Comparison of ENCODE assay signal across 17 cellular contexts in genomic region chr14:69624131-69624530, GRCh38. TPM values are rescaled to one million over a fixed set of nuclear protein-coding genes. Genes with fewer than 3 reads are reported as not detected.
DNase-seq lines count a peak whose midpoint lies in the region; ATAC-seq and FAIRE-seq lines count a peak whose summit lies in the region.
"Had no signal": no experiment of that assay in that cellular context is flagged by ENCODE, and none has a peak within 500 bp of the region (broad histone marks: within the 10 kb centered on the region; RNA-seq: fewer than 3 reads in every experiment).

No MANE protein-coding gene starts in this region.

- H3K27ac Mint-ChIP-seq in activated CD4-positive, alpha-beta T cell treated with anti-CD3 and anti-CD28 coated beads, Interleukin-2, amount 10 ng/mL, durations not matched to agents 24 days and 14 days: peak overlapping the region; percentile 96
- peak overlapping the region; percentile 69 for H3K27ac Mint-ChIP-seq in activated T-helper 1 cell treated with anti-CD3 and anti-CD28 coated beads, Interleukin-12 subunit alpha, Interleukin-12 subunit beta, Interleukin-2, Interleukin-4 antibody, amounts not matched to agents 30 ng/mL and 10 ng/mL and 1 ng/mL, durations not matched to agents 14 hours and 24 hours and 36 hours
- peak overlapping the region in 7 of 10 donors; percentile 14 to 81 (median 53) for H3K27ac Mint-ChIP-seq in naive thymus-derived CD8-positive, alpha-beta T cell

- peaks cover 80% of the 10 kb centered on the region for H3K4me1 Mint-ChIP-seq in activated CD4-positive, alpha-beta T cell treated with anti-CD3 and anti-CD28 coated beads, Interleukin-2, amount 10 ng/mL, durations not matched to agents 24 days and 14 days
- H3K4me1 Mint-ChIP-seq in activated T-helper 1 cell treated with anti-CD3 and anti-CD28 coated beads, Interleukin-12 subunit alpha, Interleukin-12 subunit beta, Interleukin-2, Interleukin-4 antibody, amounts not matched to agents 30 ng/mL and 10 ng/mL and 1 ng/mL, durations not matched to agents 14 hours and 24 hours and 36 hours (ENCODE audit: low read depth): peaks cover 94% of the 10 kb centered on the region
- H3K4me1 Mint-ChIP-seq in naive thymus-derived CD8-positive, alpha-beta T cell: peaks cover 46 to 94% (median 88%) of the 10 kb centered on the region in 4 donors

- ATAC-seq in naive thymus-derived CD8-positive, alpha-beta T cell: no peak
- no peak for ATAC-seq in GM19023 (IDR thresholded peaks at IDR 0.05; ENCODE audit: unreplicated experiment)

- no peak for DNase-seq in activated CD4-positive, alpha-beta T cell treated with anti-CD3 and anti-CD28 coated beads, Interleukin-2, amount 10 ng/mL, durations not matched to agents 24 days and 14 days
- no peak for DNase-seq in activated CD4-positive, alpha-beta T cell treated with anti-CD3 and anti-CD28 coated beads, Interleukin-2, amount 50 U/mL, for 4 hours
- DNase-seq in GM19239 (ENCODE audit: insufficient read length, low spot score) (no peak), hippocampal formation (lab: John Stamatoyannopoulos, UW) (no peak)
- no peak for DNase-seq in activated T-helper 1 cell treated with anti-CD3 and anti-CD28 coated beads, Interleukin-12 subunit alpha, Interleukin-12 subunit beta, Interleukin-2, Interleukin-4 antibody, amounts not matched to agents 30 ng/mL and 10 ng/mL and 1 ng/mL, durations not matched to agents 14 hours and 24 hours and 36 hours (ENCODE audit: low spot score)
- no peak for DNase-seq in naive thymus-derived CD8-positive, alpha-beta T cell
- no peak for DNase-seq in stimulated activated CD4-positive, alpha-beta T cell treated with anti-CD3 and anti-CD28 coated beads, Interleukin-15, amount 100 ng/mL, for 24 hours
- DNase-seq: effector CD8-positive, alpha-beta T cell; mammary epithelial cell; NCI-H1436; RPMI8226; WERI-Rb-1 had no signal

- H3K9me3 Mint-ChIP-seq in activated CD4-positive, alpha-beta T cell treated with anti-CD3 and anti-CD28 coated beads, Interleukin-2, amount 10 ng/mL, durations not matched to agents 24 days and 14 days: peaks cover 3% of the 10 kb centered on the region
- no peaks in the 10 kb centered on the region for H3K9me3 Mint-ChIP-seq in activated T-helper 1 cell treated with anti-CD3 and anti-CD28 coated beads, Interleukin-12 subunit alpha, Interleukin-12 subunit beta, Interleukin-2, Interleukin-4 antibody, amounts not matched to agents 30 ng/mL and 10 ng/mL and 1 ng/mL, durations not matched to agents 14 hours and 24 hours and 36 hours
- no peaks in the 10 kb centered on the region for H3K9me3 Mint-ChIP-seq in naive thymus-derived CD8-positive, alpha-beta T cell
- H3K9me3 Mint-ChIP-seq: central memory CD8-positive, alpha-beta T cell; neural crest cell had no signal

- no peaks in the 10 kb centered on the region for H3K27me3 Mint-ChIP-seq in activated CD4-positive, alpha-beta T cell treated with anti-CD3 and anti-CD28 coated beads, Interleukin-2, amount 10 ng/mL, durations not matched to agents 24 days and 14 days
- H3K27me3 Mint-ChIP-seq in activated T-helper 1 cell treated with anti-CD3 and anti-CD28 coated beads, Interleukin-12 subunit alpha, Interleukin-12 subunit beta, Interleukin-2, Interleukin-4 antibody, amounts not matched to agents 30 ng/mL and 10 ng/mL and 1 ng/mL, durations not matched to agents 14 hours and 24 hours and 36 hours (ENCODE audit: insufficient read depth): no peaks in the 10 kb centered on the region
- H3K27me3 Mint-ChIP-seq in naive thymus-derived CD8-positive, alpha-beta T cell: no peaks in the 10 kb centered on the region
- H3K27me3 Mint-ChIP-seq: central memory CD8-positive, alpha-beta T cell had no signal

- POLR2A ChIA-PET in naive thymus-derived CD8-positive, alpha-beta T cell (lab: Charles Lee): interaction anchor here (0.6 to 4.5 kb wide), 4 partner anchors 12 to 58 kb away, joined by 3 to 29 read pairs (median 6); partner anchors contain the start of gene SUSD6

- FAIRE-seq in GM19239 (lab: Jason Lieb, UNC): peak; percentile 44

- H3K4me3 Mint-ChIP-seq in activated CD4-positive, alpha-beta T cell treated with anti-CD3 and anti-CD28 coated beads, Interleukin-2, amount 10 ng/mL, durations not matched to agents 24 days and 14 days: peak overlapping the region; percentile 13
- peak overlapping the region; percentile 5 for H3K4me3 Mint-ChIP-seq in activated T-helper 1 cell treated with anti-CD3 and anti-CD28 coated beads, Interleukin-12 subunit alpha, Interleukin-12 subunit beta, Interleukin-2, Interleukin-4 antibody, amounts not matched to agents 30 ng/mL and 10 ng/mL and 1 ng/mL, durations not matched to agents 14 hours and 24 hours and 36 hours
- H3K4me3 Mint-ChIP-seq in naive thymus-derived CD8-positive, alpha-beta T cell: peak overlapping the region in 3 of 10 donors; percentile 18 to 57 (median 22)
- H3K4me3 Mint-ChIP-seq: neural crest cell had no signal

- peaks cover 20% of the 10 kb centered on the region for H3K36me3 Mint-ChIP-seq in activated CD4-positive, alpha-beta T cell treated with anti-CD3 and anti-CD28 coated beads, Interleukin-2, amount 10 ng/mL, durations not matched to agents 24 days and 14 days (ENCODE audit: low read depth)
- H3K36me3 Mint-ChIP-seq in activated T-helper 1 cell treated with anti-CD3 and anti-CD28 coated beads, Interleukin-12 subunit alpha, Interleukin-12 subunit beta, Interleukin-2, Interleukin-4 antibody, amounts not matched to agents 30 ng/mL and 10 ng/mL and 1 ng/mL, durations not matched to agents 14 hours and 24 hours and 36 hours (ENCODE audit: low read depth): peaks cover 27% of the 10 kb centered on the region
- H3K36me3 Mint-ChIP-seq in naive thymus-derived CD8-positive, alpha-beta T cell: no peaks in the 10 kb centered on the region

- intact Hi-C loops in activated CD4-positive, alpha-beta T cell treated with anti-CD3 and anti-CD28 coated beads, Interleukin-2, amount 10 ng/mL, durations not matched to agents 24 days and 14 days (cut with micrococcal nuclease): loop anchor here (2.0 kb wide), 1 partner anchor 13 kb away; the partner anchor contains the start of gene SUSD6
- intact Hi-C loops in activated T-helper 1 cell treated with anti-CD3 and anti-CD28 coated beads, Interleukin-12 subunit alpha, Interleukin-12 subunit beta, Interleukin-2, Interleukin-4 antibody, amounts not matched to agents 30 ng/mL and 10 ng/mL and 1 ng/mL, durations not matched to agents 14 hours and 24 hours and 36 hours (cut with micrococcal nuclease): loop anchor here (2.0 kb wide), 2 partner anchors 13 to 53 kb away; partner anchors contain the start of gene SUSD6

RNA-seq across cellular contexts. Expression of gene SUSD6, which starts 12.7 kb away (rescaled TPM):
- total RNA-seq in activated CD4-positive, alpha-beta T cell treated with anti-CD3 and anti-CD28 coated beads, Interleukin-2, amount 10 ng/mL, durations not matched to agents 24 days and 14 days: 73.4 and 78.9 TPM in 2 replicates
- 91.3 and 94.3 TPM in 2 replicates for total RNA-seq in activated T-helper 1 cell treated with anti-CD3 and anti-CD28 coated beads, Interleukin-12 subunit alpha, Interleukin-12 subunit beta, Interleukin-2, Interleukin-4 antibody, amounts not matched to agents 30 ng/mL and 10 ng/mL and 1 ng/mL, durations not matched to agents 14 hours and 24 hours and 36 hours
- total RNA-seq in naive thymus-derived CD8-positive, alpha-beta T cell: 10 to 100 TPM; 34.7 to 38.8 TPM
- 1 to 10 TPM; 4.5 to 6.8 (median 5.6) TPM for polyA plus RNA-seq in naive thymus-derived CD8-positive, alpha-beta T cell

RNA-seq across cellular contexts. Expression of gene CCDC177, which starts 49.5 kb away (rescaled TPM):
- 0.05 TPM in 1 of 2 replicates, not detected in the other for total RNA-seq in activated CD4-positive, alpha-beta T cell treated with anti-CD3 and anti-CD28 coated beads, Interleukin-2, amount 10 ng/mL, durations not matched to agents 24 days and 14 days
- 0.08 TPM in 1 of 2 replicates, not detected in the other for total RNA-seq in activated T-helper 1 cell treated with anti-CD3 and anti-CD28 coated beads, Interleukin-12 subunit alpha, Interleukin-12 subunit beta, Interleukin-2, Interleukin-4 antibody, amounts not matched to agents 30 ng/mL and 10 ng/mL and 1 ng/mL, durations not matched to agents 14 hours and 24 hours and 36 hours
- not detected for total RNA-seq in naive thymus-derived CD8-positive, alpha-beta T cell
- polyA plus RNA-seq in naive thymus-derived CD8-positive, alpha-beta T cell: not detected
- total RNA-seq: fibroblast of lung, mammary epithelial cell had no signal
- polyA plus RNA-seq: fibroblast of lung, mammary epithelial cell, urinary bladder had no signal
